In genomic region chr19:10535613-10536012, GRCh38 we compare ENCODE assay signal across 19 cellular contexts. TPM values are rescaled to one million over a fixed set of nuclear protein-coding genes. Genes with fewer than 3 reads are reported as not detected.
DNase-seq lines count a peak whose midpoint lies in the region; ATAC-seq, FAIRE-seq and TF ChIP-seq lines count a peak whose summit lies in the region.
"Had no signal": no experiment of that assay in that cellular context is flagged by ENCODE, and none has a peak within 500 bp of the region (broad histone marks: within the 10 kb centered on the region; RNA-seq: fewer than 3 reads in every experiment).

No MANE protein-coding gene starts in this region.

- in situ Hi-C loops in IMR-90 (cut with MboI; ENCODE audit: low sequenced_read_pairs): no loop called here

- H3K27me3 ChIP-seq in IMR-90 (ENCODE audit: control insufficient read depth, insufficient read depth, low read length) (peaks cover 7% of the 10 kb centered on the region), keratinocyte (ENCODE audit: control insufficient read depth, extremely low read depth, insufficient read depth, low read length) (no peaks in the 10 kb centered on the region)

- H3K36me3 ChIP-seq in IMR-90 (ENCODE audit: control insufficient read depth, insufficient read depth, low read length): no peaks in the 10 kb centered on the region
- H3K36me3 ChIP-seq in keratinocyte (ENCODE audit: control insufficient read depth in 2 of 2, extremely low read depth in 1 of 2, insufficient read depth in 2 of 2, low read length in 2 of 2): no peaks in the 10 kb centered on the region

- ATAC-seq in IMR-90 (ENCODE audit: low read depth): no peak
- ATAC-seq: A549, Panc1, SK-N-SH treated with all-trans-retinoic acid at 6 μM for 48 hours had no signal

- no peak for TF ChIP-seq POLR2A in IMR-90 (IDR thresholded peaks at IDR 0.05; ENCODE audit: low read depth, low read length)

- FAIRE-seq in D721Med (lab: Jason Lieb, UNC): no peak
- peak; percentile 100 for FAIRE-seq in keratinocyte (lab: Jason Lieb, UNC)
- FAIRE-seq: A549 had no signal

- H3K14ac ChIP-seq in IMR-90 (replicated peaks; ENCODE audit: low read depth, low read length): no peak overlapping the region

- no peaks in the 10 kb centered on the region for H3K79me2 ChIP-seq in keratinocyte (ENCODE audit: control insufficient read depth, insufficient read depth, low read length)

- H4K20me1 ChIP-seq in IMR-90 (ENCODE audit: insufficient read depth, low read length): no peaks in the 10 kb centered on the region
- no peaks in the 10 kb centered on the region for H4K20me1 ChIP-seq in keratinocyte (ENCODE audit: control insufficient read depth, extremely low read depth, insufficient read depth, low read length)

- H3K4ac ChIP-seq in IMR-90 (ENCODE audit: low read depth, low read length): no peak overlapping the region

- intact Hi-C loops in IMR-90 (cut with micrococcal nuclease) (no loop called here), posterior vena cava (cut with DNase I) (no loop called here)

- no peak overlapping the region for H4K8ac ChIP-seq in IMR-90 (ENCODE audit: low read depth in 2 of 2, low read length in 2 of 2)

- H3K9ac ChIP-seq in IMR-90 (ENCODE audit: low read depth, low read length) (no peak overlapping the region), keratinocyte (ENCODE audit: control insufficient read depth, extremely low read depth, insufficient read depth, low read length) (peak overlapping the region; percentile 29)

- no peaks in the 10 kb centered on the region for H3K9me3 Mint-ChIP-seq in chondrocyte (ENCODE audit: low read depth)
- H3K9me3 Mint-ChIP-seq: HFFc6 had no signal

- H3K4me3 ChIP-seq in IMR-90 (ENCODE audit: insufficient read depth, low read depth, low read length) (no peak overlapping the region), keratinocyte (ENCODE audit: control insufficient read depth in 2 of 3, extremely low read depth in 1 of 3, insufficient read depth in 2 of 3, low read depth in 1 of 3, low read length in 3 of 3) (peak overlapping the region in 2 of 3 experiments; percentile 7 to 19)
- H3K4me3 ChIP-seq: A549 had no signal

- 35% methylated on average over 2 of the region's 6 CpGs; no CpG with 5 or more reads in 1 of the 2 experiments for WGBS in IMR-90 (ENCODE audit: extremely low coverage in 2 of 2, insufficient read length in 1 of 2), 2 experiments

- no peak overlapping the region for H3K18ac ChIP-seq in IMR-90 (ENCODE audit: low read depth, low read length)

- no peak overlapping the region for H3K23ac ChIP-seq in IMR-90 (ENCODE audit: low read depth, low read length)

- H3K4me1 ChIP-seq in IMR-90 (ENCODE audit: control insufficient read depth, insufficient read depth, low read length) (no peaks in the 10 kb centered on the region), keratinocyte (ENCODE audit: control insufficient read depth, extremely low read depth, insufficient read depth, low read length) (peaks cover 26% of the 10 kb centered on the region)
- H3K4me1 ChIP-seq: A549 had no signal

- H3K9me3 ChIP-seq in IMR-90 (ENCODE audit: control insufficient read depth, insufficient read depth, low read length) (peaks cover 2% of the 10 kb centered on the region; the same call in 1 of the 2 replicates), keratinocyte (ENCODE audit: control insufficient read depth, low read depth, low read length) (no peaks in the 10 kb centered on the region)
- H3K9me3 ChIP-seq: A549 had no signal

- H3K4me1 Mint-ChIP-seq in chondrocyte (ENCODE audit: low read depth): peaks cover 27% of the 10 kb centered on the region

- no peak for TF ChIP-seq CTCF in D721Med (IDR thresholded peaks at IDR 0.05; ENCODE audit: insufficient read depth, missing control alignments)
- TF ChIP-seq CTCF in IMR-90 (conservative IDR thresholded peaks at IDR 0.05; ENCODE audit: low read depth, low read length): no peak
- TF ChIP-seq CTCF in chondrocyte (IDR thresholded peaks at IDR 0.05): no peak
- TF ChIP-seq CTCF in keratinocyte (optimal IDR thresholded peaks at IDR 0.05 in 1 of 3, IDR thresholded peaks at IDR 0.05 in 1 of 3, conservative IDR thresholded peaks at IDR 0.05 in 1 of 3; ENCODE audit: extremely low read depth in 1 of 3, insufficient read depth in 2 of 3, low read length in 3 of 3): no peak

- H2BK5ac ChIP-seq in IMR-90 (ENCODE audit: low read depth, low read length, poor library complexity, severe bottlenecking): no peak overlapping the region

- H2BK120ac ChIP-seq in IMR-90 (ENCODE audit: low read depth, low read length): no peak overlapping the region

- BruUV-seq in IMR-90 (replicated peaks; lab: Mats Ljungman, UMichigan): no TSS peak

- POLR2A ChIA-PET in IMR-90 (lab: Charles Lee; ENCODE audit: unreplicated experiment): no interaction called here

- H3K36me3 Mint-ChIP-seq in chondrocyte (ENCODE audit: low read depth): no peaks in the 10 kb centered on the region

- H2AFZ ChIP-seq in IMR-90 (replicated peaks; ENCODE audit: low read length, poor library complexity): peak overlapping the region; percentile 77
- peak overlapping the region; percentile 16 for H2AFZ ChIP-seq in keratinocyte (ENCODE audit: control insufficient read depth, low read length)

- no peak for TF ChIP-seq RAD21 in IMR-90 (IDR thresholded peaks at IDR 0.05; ENCODE audit: low read length)

- no peak overlapping the region for H2BK15ac ChIP-seq in IMR-90 (ENCODE audit: low read depth, low read length)

- no peak overlapping the region for H2AK5ac ChIP-seq in IMR-90 (ENCODE audit: low read depth, low read length)

- H3K27ac ChIP-seq in IMR-90 (ENCODE audit: insufficient read depth, low read length): no peak overlapping the region
- peak overlapping the region; percentile 51 for H3K27ac ChIP-seq in keratinocyte (ENCODE audit: control insufficient read depth, insufficient read depth, low read length)
- H3K27ac ChIP-seq: A549 had no signal

- no peak overlapping the region for H4K5ac ChIP-seq in IMR-90 (ENCODE audit: low read depth, low read length)

- peak overlapping the region; percentile 32 for H3K27ac Mint-ChIP-seq in chondrocyte (ENCODE audit: unreplicated experiment)
- H3K27ac Mint-ChIP-seq: HFFc6 had no signal

- H3K79me1 ChIP-seq in IMR-90 (ENCODE audit: low read depth in 1 of 2, low read length in 2 of 2): no peaks in the 10 kb centered on the region

- H3K4me3 Mint-ChIP-seq in chondrocyte (ENCODE audit: unreplicated experiment): no peak overlapping the region
- H3K4me3 Mint-ChIP-seq: HFFc6 had no signal

- no peak overlapping the region for H3K4me2 ChIP-seq in IMR-90 (ENCODE audit: low read depth, low read length)
- peak overlapping the region; percentile 87 for H3K4me2 ChIP-seq in keratinocyte (ENCODE audit: control insufficient read depth, extremely low read depth, insufficient read depth, low read depth, low read length)
- H3K4me2 ChIP-seq: A549 had no signal

- no peak overlapping the region for H2BK20ac ChIP-seq in IMR-90 (ENCODE audit: low read depth, low read length)

- H3K56ac ChIP-seq in IMR-90 (ENCODE audit: extremely low read depth, insufficient read depth, low read length): no peak overlapping the region

- no peak overlapping the region for H2AK9ac ChIP-seq in IMR-90 (replicated peaks; ENCODE audit: low read depth, low read length, poor library complexity)

- H3K27me3 Mint-ChIP-seq in chondrocyte (ENCODE audit: low read depth): no peaks in the 10 kb centered on the region

- H4K91ac ChIP-seq in IMR-90 (ENCODE audit: insufficient read depth, low read depth, low read length): 0 out of 2 replicates have a peak overlapping the region, but pooled peaks have one; percentile 4

- CTCF ChIA-PET in IMR-90 (lab: Yijun Ruan, JAX): no interaction called here

- dilution Hi-C loops in IMR-90 (cut with HindIII; ENCODE audit: low sequenced_read_pairs, unreplicated experiment) (no loop called here), keratinocyte (cut with MboI; ENCODE audit: extremely low pct_ligation_motif_present, low sequenced_read_pairs) (no loop called here)

- DNase-seq in D721Med (ENCODE audit: insufficient read length, low spot score) (peak; percentile 1), IMR-90 (peak; percentile 36), chondrocyte (ENCODE audit: low spot score) (no peak), keratinocyte (ENCODE audit: low read depth, low spot score) (peak; percentile 79), posterior vena cava (ENCODE audit: low spot score) (no peak), GM19240 (ENCODE audit: insufficient read length, low spot score) (no peak), NCI-H82 treated with DMSO at 0.1 percent for 48 hours (lab: John Stamatoyannopoulos, UW; ENCODE audit: unreplicated experiment) (no peak)
- DNase-seq: C1 segment of cervical spinal cord, GF-D8, GOT3, HFFc6, NCI-H1417 treated with DMSO at 0.1 percent for 48 hours, NCI-H1930, NCI-H2171, NCI-H446, SHP77 had no signal

- H3K9me1 ChIP-seq in IMR-90 (ENCODE audit: insufficient read depth, low read length) (no peaks in the 10 kb centered on the region), keratinocyte (ENCODE audit: control insufficient read depth, extremely low read depth, insufficient read depth, low read length) (no peaks in the 10 kb centered on the region)

RNA-seq across cellular contexts. Expression of gene ATG4D, which starts 8.1 kb away (rescaled TPM):
- 8.2 and 9.2 TPM in 2 replicates for total RNA-seq in IMR-90 (2012; rRNA removed)
- polyA plus RNA-seq in IMR-90 (2012; rRNA removed): 21.8 and 22.0 TPM in 2 replicates
- polyA plus RNA-seq in IMR-90 (2012; cell fraction: cytosol; rRNA removed): 14.2 and 23.7 TPM in 2 replicates
- 67.7 and 136 TPM in 2 replicates for polyA plus RNA-seq in IMR-90 (2012; cell fraction: nucleus; rRNA removed; ENCODE audit: low replicate concordance)
- total RNA-seq in chondrocyte: 14.8 to 23.2 TPM (median 21.7 TPM) in 3 replicates
- polyA plus RNA-seq in keratinocyte: 12.6 to 17.9 TPM (median 15.5 TPM) in 3 replicates
- 6.1 TPM for polyA plus RNA-seq in keratinocyte (2011; ENCODE audit: low read depth)
- polyA plus RNA-seq in keratinocyte (2011; cell fraction: cytosol; rRNA removed): 12.4 and 19.5 TPM in 2 replicates
- polyA plus RNA-seq in keratinocyte (2011; cell fraction: nucleus; rRNA removed): 22.0 and 29.4 TPM in 2 replicates
- 19.0 and 37.1 TPM in 2 replicates for polyA plus RNA-seq in keratinocyte (2012; ENCODE audit: low replicate concordance)
- 8.8 to 43.4 TPM (median 16.2 TPM) in 3 replicates for polyA minus RNA-seq in keratinocyte
- 30.3 TPM for polyA minus RNA-seq in keratinocyte (2011; cell fraction: cytosol; rRNA and poly(A)+ RNA removed)
- polyA minus RNA-seq in keratinocyte (2011; cell fraction: nucleus; rRNA and poly(A)+ RNA removed): 9.8 and 10.8 TPM in 2 replicates
- total RNA-seq in posterior vena cava: 10 to 100 TPM; 14.2 to 14.8 TPM

RNA-seq across cellular contexts. Expression of gene S1PR5, which starts 18.4 kb away (rescaled TPM):
- total RNA-seq in IMR-90 (2012; rRNA removed) (0.36 and 0.56 TPM in 2 replicates), chondrocyte (3.7 to 6.7 TPM (median 6.4 TPM) in 3 replicates), posterior vena cava (not detected)
- polyA plus RNA-seq in IMR-90 (2012; rRNA removed) (0.55 and 0.59 TPM in 2 replicates), keratinocyte (9.4 to 10.5 TPM (median 10.3 TPM) in 3 replicates)
- 0.31 and 0.86 TPM in 2 replicates for polyA plus RNA-seq in IMR-90 (2012; cell fraction: cytosol; rRNA removed)
- polyA plus RNA-seq in IMR-90 (2012; cell fraction: nucleus; rRNA removed; ENCODE audit: low replicate concordance): 0.10 and 0.45 TPM in 2 replicates
- polyA plus RNA-seq in keratinocyte (2011; ENCODE audit: low read depth): 47.8 TPM
- 3.5 and 5.5 TPM in 2 replicates for polyA plus RNA-seq in keratinocyte (2011; cell fraction: cytosol; rRNA removed)
- polyA plus RNA-seq in keratinocyte (2011; cell fraction: nucleus; rRNA removed): 15.9 and 17.3 TPM in 2 replicates
- polyA plus RNA-seq in keratinocyte (2012; ENCODE audit: low replicate concordance): 10.9 and 26.2 TPM in 2 replicates
- 2.2 to 4.1 TPM (median 3.0 TPM) in 3 replicates for polyA minus RNA-seq in keratinocyte
- 20.5 TPM for polyA minus RNA-seq in keratinocyte (2011; cell fraction: cytosol; rRNA and poly(A)+ RNA removed)
- 16.1 and 16.9 TPM in 2 replicates for polyA minus RNA-seq in keratinocyte (2011; cell fraction: nucleus; rRNA and poly(A)+ RNA removed)

RNA-seq across cellular contexts. Expression of gene KRI1, which starts 30.2 kb away (rescaled TPM):
- total RNA-seq in IMR-90 (2012; rRNA removed): 5.7 and 7.8 TPM in 2 replicates
- polyA plus RNA-seq in IMR-90 (2012; rRNA removed): 12.9 and 13.3 TPM in 2 replicates
- 7.1 and 11.1 TPM in 2 replicates for polyA plus RNA-seq in IMR-90 (2012; cell fraction: cytosol; rRNA removed)
- 50.6 and 58.6 TPM in 2 replicates for polyA plus RNA-seq in IMR-90 (2012; cell fraction: nucleus; rRNA removed; ENCODE audit: low replicate concordance)
- 14.2 to 16.1 TPM (median 15.4 TPM) in 3 replicates for total RNA-seq in chondrocyte
- polyA plus RNA-seq in keratinocyte: 13.4 to 19.0 TPM (median 13.5 TPM) in 3 replicates
- 48.2 TPM for polyA plus RNA-seq in keratinocyte (2011; ENCODE audit: low read depth)
- 7.6 and 12.7 TPM in 2 replicates for polyA plus RNA-seq in keratinocyte (2011; cell fraction: cytosol; rRNA removed)
- 41.0 and 42.6 TPM in 2 replicates for polyA plus RNA-seq in keratinocyte (2011; cell fraction: nucleus; rRNA removed)
- polyA plus RNA-seq in keratinocyte (2012; ENCODE audit: low replicate concordance): 12.5 and 20.2 TPM in 2 replicates
- polyA minus RNA-seq in keratinocyte: 4.5 to 7.4 TPM (median 5.3 TPM) in 3 replicates
- 13.8 TPM for polyA minus RNA-seq in keratinocyte (2011; cell fraction: cytosol; rRNA and poly(A)+ RNA removed)
- 8.1 and 9.8 TPM in 2 replicates for polyA minus RNA-seq in keratinocyte (2011; cell fraction: nucleus; rRNA and poly(A)+ RNA removed)
- total RNA-seq in posterior vena cava: 10 to 100 TPM; 15.1 to 16.5 TPM

RNA-seq across cellular contexts. Expression of gene KEAP1, which starts 32.5 kb away (rescaled TPM):
- total RNA-seq in IMR-90 (2012; rRNA removed): 68.0 and 81.6 TPM in 2 replicates
- polyA plus RNA-seq in IMR-90 (2012; rRNA removed): 63.4 and 64.2 TPM in 2 replicates
- polyA plus RNA-seq in IMR-90 (2012; cell fraction: cytosol; rRNA removed): 43.8 and 70.9 TPM in 2 replicates
- 41.2 and 114 TPM in 2 replicates for polyA plus RNA-seq in IMR-90 (2012; cell fraction: nucleus; rRNA removed; ENCODE audit: low replicate concordance)
- total RNA-seq in chondrocyte: 69.3 to 79.9 TPM (median 70.9 TPM) in 3 replicates
- polyA plus RNA-seq in keratinocyte: 29.6 to 46.2 TPM (median 35.8 TPM) in 3 replicates
- 72.0 TPM for polyA plus RNA-seq in keratinocyte (2011; ENCODE audit: low read depth)
- polyA plus RNA-seq in keratinocyte (2011; cell fraction: cytosol; rRNA removed): 29.6 and 38.7 TPM in 2 replicates
- polyA plus RNA-seq in keratinocyte (2011; cell fraction: nucleus; rRNA removed): 30.4 and 36.2 TPM in 2 replicates
- 39.7 and 41.5 TPM in 2 replicates for polyA plus RNA-seq in keratinocyte (2012; ENCODE audit: low replicate concordance)
- 84.3 to 118 TPM (median 110 TPM) in 3 replicates for polyA minus RNA-seq in keratinocyte
- polyA minus RNA-seq in keratinocyte (2011; cell fraction: cytosol; rRNA and poly(A)+ RNA removed): 87.5 TPM
- polyA minus RNA-seq in keratinocyte (2011; cell fraction: nucleus; rRNA and poly(A)+ RNA removed): 20.8 and 23.4 TPM in 2 replicates
- 10 to 100 TPM; 37.4 to 48.1 TPM for total RNA-seq in posterior vena cava

RNA-seq across cellular contexts. Expression of gene CDKN2D, which starts 33.2 kb away (rescaled TPM):
- total RNA-seq in IMR-90 (2012; rRNA removed) (3.6 and 3.9 TPM in 2 replicates), chondrocyte (8.3 to 12.0 TPM (median 10.4 TPM) in 3 replicates), posterior vena cava (10 to 100 TPM in 1 of 2 donors, 1 to 10 TPM in 1; 8.1 to 15.0 TPM)
- polyA plus RNA-seq in IMR-90 (2012; rRNA removed) (8.5 and 9.3 TPM in 2 replicates), keratinocyte (3.9 to 7.3 TPM (median 6.8 TPM) in 3 replicates)
- 3.6 and 11.0 TPM in 2 replicates for polyA plus RNA-seq in IMR-90 (2012; cell fraction: cytosol; rRNA removed)
- polyA plus RNA-seq in IMR-90 (2012; cell fraction: nucleus; rRNA removed; ENCODE audit: low replicate concordance): 3.6 and 5.5 TPM in 2 replicates
- polyA plus RNA-seq in keratinocyte (2011; ENCODE audit: low read depth): 1.9 TPM
- polyA plus RNA-seq in keratinocyte (2011; cell fraction: cytosol; rRNA removed): 4.1 and 8.0 TPM in 2 replicates
- polyA plus RNA-seq in keratinocyte (2011; cell fraction: nucleus; rRNA removed): 4.1 and 5.0 TPM in 2 replicates
- 4.8 and 13.1 TPM in 2 replicates for polyA plus RNA-seq in keratinocyte (2012; ENCODE audit: low replicate concordance)
- polyA minus RNA-seq in keratinocyte: 2.5 to 6.5 TPM (median 2.8 TPM) in 3 replicates
- 10.0 TPM for polyA minus RNA-seq in keratinocyte (2011; cell fraction: cytosol; rRNA and poly(A)+ RNA removed)
- polyA minus RNA-seq in keratinocyte (2011; cell fraction: nucleus; rRNA and poly(A)+ RNA removed): 0.93 and 0.95 TPM in 2 replicates

Comparison
In these comparisons a context has a peak if more than half of its experiments do, and no peak if none do; other contexts are left out.
1. DNase-seq: peak in D721Med (single experiment), IMR-90 (single experiment) and keratinocyte (single experiment); none in chondrocyte (single experiment), posterior vena cava (single experiment), GM19240 (single experiment) and NCI-H82 treated with DMSO at 0.1 percent for 48 hours (single experiment).